In the genomic region with DNA sequence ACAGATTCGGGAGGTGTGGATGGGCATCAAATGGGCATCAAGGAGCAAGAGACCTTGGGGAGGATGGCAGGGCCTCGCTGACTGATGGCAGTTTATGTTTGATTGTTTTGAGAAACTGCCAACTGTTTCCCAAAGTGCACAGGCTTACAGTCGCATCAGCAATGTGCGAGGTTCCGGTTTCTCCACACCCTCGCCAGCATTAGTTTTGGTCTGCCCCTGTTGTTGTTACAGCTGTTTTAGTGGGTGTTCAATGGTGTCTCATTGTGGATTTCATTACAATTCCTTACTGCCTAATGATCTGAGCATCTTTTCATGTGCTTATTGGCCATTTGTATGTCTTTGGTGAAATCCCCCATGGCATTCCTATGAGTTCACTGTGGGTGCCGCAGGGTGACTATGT, we compare ENCODE assay signal across 1 cellular context.
TF ChIP-seq lines count a peak whose summit lies in the region.

No MANE protein-coding gene starts in this region.

TF ChIP-seq in HepG2, 621 proteins besides CTCF, POLR2A, EP300 and RAD21 (continued from another document):
- TF ChIP-seq, protein P1, sequence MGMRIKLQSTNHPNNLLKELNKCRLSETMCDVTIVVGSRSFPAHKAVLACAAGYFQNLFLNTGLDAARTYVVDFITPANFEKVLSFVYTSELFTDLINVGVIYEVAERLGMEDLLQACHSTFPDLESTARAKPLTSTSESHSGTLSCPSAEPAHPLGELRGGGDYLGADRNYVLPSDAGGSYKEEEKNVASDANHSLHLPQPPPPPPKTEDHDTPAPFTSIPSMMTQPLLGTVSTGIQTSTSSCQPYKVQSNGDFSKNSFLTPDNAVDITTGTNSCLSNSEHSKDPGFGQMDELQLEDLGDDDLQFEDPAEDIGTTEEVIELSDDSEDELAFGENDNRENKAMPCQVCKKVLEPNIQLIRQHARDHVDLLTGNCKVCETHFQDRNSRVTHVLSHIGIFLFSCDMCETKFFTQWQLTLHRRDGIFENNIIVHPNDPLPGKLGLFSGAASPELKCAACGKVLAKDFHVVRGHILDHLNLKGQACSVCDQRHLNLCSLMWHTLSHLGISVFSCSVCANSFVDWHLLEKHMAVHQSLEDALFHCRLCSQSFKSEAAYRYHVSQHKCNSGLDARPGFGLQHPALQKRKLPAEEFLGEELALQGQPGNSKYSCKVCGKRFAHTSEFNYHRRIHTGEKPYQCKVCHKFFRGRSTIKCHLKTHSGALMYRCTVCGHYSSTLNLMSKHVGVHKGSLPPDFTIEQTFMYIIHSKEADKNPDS (CRISPR knock-in tag; IDR thresholded peaks at IDR 0.05): no peak
- no peak for TF ChIP-seq ZNF841 (CRISPR knock-in tag; IDR thresholded peaks at IDR 0.05; ENCODE audit: borderline replicate concordance)
TF ChIP-seq in HepG2: peak in this region for 0.
